8 cellular contexts compared by ENCODE assay signal in the genomic region with DNA sequence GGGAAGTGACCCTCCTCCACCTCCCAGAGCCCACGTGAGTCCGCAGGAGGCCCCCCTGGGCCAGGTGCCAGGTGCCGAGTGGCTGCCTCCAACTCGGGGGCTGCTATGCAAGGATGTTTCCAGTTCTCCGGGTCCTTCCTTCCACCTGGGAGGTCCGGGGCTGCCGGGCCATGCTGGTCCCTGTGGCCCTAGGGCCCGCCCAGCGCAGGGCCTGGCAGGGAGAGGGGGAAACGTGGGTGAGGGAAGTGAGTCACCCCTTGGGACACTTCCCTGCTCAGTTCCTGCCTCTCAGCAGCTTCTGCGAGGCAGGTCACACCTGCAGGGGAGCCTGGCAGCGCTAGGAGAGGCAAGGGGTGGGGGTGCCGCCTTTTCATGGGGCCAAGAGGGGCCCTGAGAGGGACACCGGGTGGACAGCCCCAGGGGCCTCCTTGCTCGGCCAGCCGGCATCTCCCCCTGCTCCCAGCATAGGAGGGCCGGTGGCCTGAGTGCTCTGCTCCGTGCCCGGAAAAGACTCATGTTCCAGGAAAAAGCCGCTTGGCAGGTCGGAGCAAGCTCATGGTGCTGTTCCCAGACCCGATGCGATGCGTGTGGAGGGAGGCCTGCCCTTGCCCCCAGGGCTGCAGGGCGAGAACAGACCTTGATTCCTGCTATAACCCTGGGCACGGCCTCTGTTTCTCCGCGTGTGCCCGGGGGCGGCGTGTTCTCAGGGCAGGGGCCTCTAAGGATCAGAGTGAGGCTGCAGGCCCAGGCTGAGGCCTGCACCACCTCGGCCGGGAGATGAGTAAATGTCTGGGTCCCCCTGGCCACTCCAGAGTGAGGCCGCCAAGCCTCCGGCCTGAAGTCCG. TPM values are rescaled to one million over a fixed set of nuclear protein-coding genes. Genes with fewer than 3 reads are reported as not detected.
A peak's percentile ranks its signal among the peaks of the same experiment; 100 is the strongest.
DNase-seq lines count a peak whose midpoint lies in the region; ATAC-seq and TF ChIP-seq lines count a peak whose summit lies in the region.

No MANE protein-coding gene starts in this region.

- H3K27me3 ChIP-seq in hepatocyte = no peaks in the 10 kb centered on the region
- H3K27me3 ChIP-seq in subcutaneous abdominal adipose tissue (ENCODE audit: control insufficient read depth in 5 of 5, insufficient read depth in 4 of 5, low read length in 5 of 5) = no peaks in the 10 kb centered on the region

- no peak overlapping the region for H2AFZ ChIP-seq in hepatocyte

- peaks cover 20% of the 10 kb centered on the region for H3K4me1 ChIP-seq in hepatocyte (ENCODE audit: insufficient read depth)
- peaks cover 22 to 67% (median 55%) of the 10 kb centered on the region in 5 donors for H3K4me1 ChIP-seq in subcutaneous abdominal adipose tissue (ENCODE audit: control insufficient read depth in 5 of 5, insufficient read depth in 5 of 5, low read length in 5 of 5)

- H3K4me3 ChIP-seq in hepatocyte = no peak overlapping the region
- H3K4me3 ChIP-seq in subcutaneous abdominal adipose tissue (ENCODE audit: low read depth in 1 of 5, low read length in 5 of 5) = peak overlapping the region in 4 of 5 donors; percentile 30 to 46 (median 36)

- H3K79me2 ChIP-seq in hepatocyte = no peaks in the 10 kb centered on the region

- no peaks in the 10 kb centered on the region for H4K20me1 ChIP-seq in hepatocyte (ENCODE audit: insufficient read depth, poor library complexity, severe bottlenecking)

- peak overlapping the region; percentile 11 for H3K4me2 ChIP-seq in hepatocyte

- H3K36me3 Mint-ChIP-seq in activated naive CD8-positive, alpha-beta T cell treated with anti-CD3 and anti-CD28 coated beads, Interleukin-2, amount 10 ng/mL, durations not matched to agents 7 days and 5 days = no peaks in the 10 kb centered on the region

- DNase-seq in stimulated activated CD4-positive, alpha-beta T cell treated with anti-CD3 and anti-CD28 coated beads, Interleukin-15, amount 100 ng/mL, for 24 hours = peak; percentile 33
- no peak for DNase-seq in stimulated activated CD4-positive, alpha-beta T cell treated with anti-CD3 and anti-CD28 coated beads, Interleukin-4, amount 100 ng/mL, for 24 hours
- peak; percentile 37 for DNase-seq in activated naive CD8-positive, alpha-beta T cell treated with anti-CD3 and anti-CD28 coated beads, Interleukin-2, amount 10 ng/mL, durations not matched to agents 7 days and 5 days
- no peak for DNase-seq in hepatocyte (ENCODE audit: low spot score)

- H3K4me1 Mint-ChIP-seq in activated naive CD8-positive, alpha-beta T cell treated with anti-CD3 and anti-CD28 coated beads, Interleukin-2, amount 10 ng/mL, durations not matched to agents 7 days and 5 days = peaks cover 16% of the 10 kb centered on the region

- H3K27me3 Mint-ChIP-seq in activated naive CD8-positive, alpha-beta T cell treated with anti-CD3 and anti-CD28 coated beads, Interleukin-2, amount 10 ng/mL, durations not matched to agents 7 days and 5 days = peaks cover 2% of the 10 kb centered on the region

- H3K27ac ChIP-seq in hepatocyte = peak overlapping the region; percentile 58
- peak overlapping the region; percentile 97 for H3K27ac ChIP-seq in subcutaneous abdominal adipose tissue (ENCODE audit: low read depth, low read length)

- no peak for TF ChIP-seq CTCF in hepatocyte (IDR thresholded peaks at IDR 0.05; ENCODE audit: poor library complexity)

- ATAC-seq in activated naive CD8-positive, alpha-beta T cell treated with anti-CD3 and anti-CD28 coated beads, Interleukin-2, amount 10 ng/mL, durations not matched to agents 7 days and 5 days (ENCODE audit: low read depth) = no peak
- ATAC-seq in HG03039 (IDR thresholded peaks at IDR 0.05; ENCODE audit: unreplicated experiment) (no peak), HG02870 (IDR thresholded peaks at IDR 0.05; ENCODE audit: unreplicated experiment) (no peak), HG02610 (IDR thresholded peaks at IDR 0.05; ENCODE audit: unreplicated experiment) (no peak)

- H3K4me3 Mint-ChIP-seq in activated naive CD8-positive, alpha-beta T cell treated with anti-CD3 and anti-CD28 coated beads, Interleukin-2, amount 10 ng/mL, durations not matched to agents 7 days and 5 days = no peak overlapping the region

- H3K9me3 ChIP-seq in hepatocyte (ENCODE audit: low read depth) (no peaks in the 10 kb centered on the region), subcutaneous abdominal adipose tissue (ENCODE audit: control insufficient read depth in 5 of 5, low read length in 5 of 5) (peaks cover 0 to 11% (median 9%) of the 10 kb centered on the region in 5 donors)

- H3K9me3 Mint-ChIP-seq in activated naive CD8-positive, alpha-beta T cell treated with anti-CD3 and anti-CD28 coated beads, Interleukin-2, amount 10 ng/mL, durations not matched to agents 7 days and 5 days = no peaks in the 10 kb centered on the region

- POLR2A ChIA-PET in activated naive CD8-positive, alpha-beta T cell treated with anti-CD3 and anti-CD28 coated beads, Interleukin-2, amount 10 ng/mL, durations not matched to agents 7 days and 5 days (lab: Charles Lee) = interaction anchor here (1.2 to 3.2 kb wide), 6 partner anchors 10 to 109 kb away, joined by 5 to 21 read pairs (median 7); no protein-coding TSS in a partner anchor

- H3K9ac ChIP-seq in subcutaneous abdominal adipose tissue (ENCODE audit: low read length in 5 of 5) = peak overlapping the region; percentile 56 to 90 (median 78)

- H3K27ac Mint-ChIP-seq in activated naive CD8-positive, alpha-beta T cell treated with anti-CD3 and anti-CD28 coated beads, Interleukin-2, amount 10 ng/mL, durations not matched to agents 7 days and 5 days = no peak overlapping the region

- H3K36me3 ChIP-seq in hepatocyte (replicated peaks; ENCODE audit: insufficient read depth, low read depth) (no peaks in the 10 kb centered on the region), subcutaneous abdominal adipose tissue (ENCODE audit: control insufficient read depth in 5 of 5, insufficient read depth in 5 of 5, low read length in 5 of 5) (no peaks in the 10 kb centered on the region)

- no peaks in the 10 kb centered on the region for H3K9me2 ChIP-seq in hepatocyte (replicated peaks; ENCODE audit: insufficient read depth)

- 85% methylated on average over 35 of the region's 36 CpGs for WGBS in hepatocyte (ENCODE audit: low lambda C conversion rate, missing lambda C conversion rate)

RNA-seq across cellular contexts. Expression of gene WNT7B, which starts 30.3 kb away (rescaled TPM):
- total RNA-seq in activated naive CD8-positive, alpha-beta T cell treated with anti-CD3 and anti-CD28 coated beads, Interleukin-2, amount 10 ng/mL, durations not matched to agents 7 days and 5 days = not detected
- total RNA-seq in hepatocyte = 2.4 and 2.9 TPM in 2 replicates
- 1.9 and 2.0 TPM in 2 replicates for polyA plus RNA-seq in hepatocyte

Comparison
In these comparisons a context has a peak if more than half of its experiments do, and no peak if none do; other contexts are left out.
1. DNase-seq: peak in stimulated activated CD4-positive, alpha-beta T cell treated with anti-CD3 and anti-CD28 coated beads, Interleukin-15, amount 100 ng/mL, for 24 hours (single experiment) and activated naive CD8-positive, alpha-beta T cell treated with anti-CD3 and anti-CD28 coated beads, Interleukin-2, amount 10 ng/mL, durations not matched to agents 7 days and 5 days (single experiment); none in stimulated activated CD4-positive, alpha-beta T cell treated with anti-CD3 and anti-CD28 coated beads, Interleukin-4, amount 100 ng/mL, for 24 hours (single experiment) and hepatocyte (single experiment).